8 cellular contexts compared by ENCODE assay signal in the genomic region with DNA sequence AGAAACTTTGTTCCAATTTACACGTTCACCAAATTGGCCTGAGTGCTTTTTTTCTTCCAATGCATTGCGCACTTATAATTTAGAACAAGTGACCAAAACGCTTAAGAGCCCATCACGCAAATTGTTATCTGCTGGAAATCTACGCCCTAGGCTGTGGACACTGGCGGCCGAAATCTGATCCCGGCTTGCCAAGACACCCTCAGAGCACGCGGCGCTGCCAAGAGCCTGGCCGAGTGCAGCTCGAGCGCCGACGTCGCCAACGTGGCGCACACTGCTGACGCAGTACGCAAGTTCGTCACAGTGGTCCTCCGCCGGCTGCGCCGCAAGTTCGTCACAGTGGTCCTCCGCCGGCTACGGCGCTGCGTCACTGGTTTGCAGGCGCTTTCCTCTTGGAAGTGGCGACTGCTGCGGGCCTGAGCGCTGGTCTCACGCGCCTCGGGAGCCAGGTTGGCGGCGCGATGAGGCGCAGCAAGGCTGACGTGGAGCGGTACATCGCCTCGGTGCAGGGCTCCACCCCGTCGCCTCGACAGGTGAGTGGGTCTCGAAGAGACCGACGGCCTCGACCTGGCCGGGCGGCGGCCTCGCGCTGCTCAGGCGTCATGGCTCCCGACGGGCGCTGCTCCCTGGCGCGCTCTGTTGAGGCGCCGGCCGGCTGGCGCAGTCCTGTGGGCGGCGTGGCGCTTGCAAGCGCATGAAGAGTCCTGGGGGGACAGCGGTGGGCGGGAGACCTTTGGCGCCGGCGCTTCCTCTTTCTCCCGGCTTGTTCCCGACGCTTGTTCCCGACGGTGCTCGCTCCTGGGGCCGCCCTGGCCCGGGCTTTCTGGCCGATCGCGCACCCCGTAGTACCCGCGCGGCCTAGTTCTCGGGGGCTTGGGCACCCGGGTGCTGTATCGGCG. TPM values are rescaled to one million over a fixed set of nuclear protein-coding genes. Genes with fewer than 3 reads are reported as not detected.
DNase-seq lines count a peak whose midpoint lies in the region; ATAC-seq and TF ChIP-seq lines count a peak whose summit lies in the region.

TSS of gene RANBP2 (plus strand) at position 334 of the 896 bp plus-strand sequence. CDS start at position 459, 125 bp downstream.

- H3K27ac Mint-ChIP-seq in CD14-positive monocyte = peak within 1 kb of the TSS; percentile 95 to 97 (median 95)

- H3K4me1 Mint-ChIP-seq in CD14-positive monocyte = peaks cover 18% of the 10 kb centered on the region

- intact Hi-C loops in CD14-positive monocyte (cut with micrococcal nuclease) = loop anchor here in 1 of 2 donors (10.0 kb wide), 1 partner anchor 115 kb away; no protein-coding TSS in a partner anchor

- no peaks in the 10 kb centered on the region for H3K36me3 Mint-ChIP-seq in CD14-positive monocyte

- DNase-seq in CD14-positive monocyte (ENCODE audit: low spot score) (peak; percentile 95), NCI-H748 (lab: John Stamatoyannopoulos, UW; ENCODE audit: unreplicated experiment) (peak; percentile 97), cortex of kidney (lab: John Stamatoyannopoulos, UW) (peak; percentile 51), left kidney (ENCODE audit: low read depth, low spot score) (peak; percentile 99)
- peak; percentile 92 for DNase-seq in activated CD4-positive, alpha-beta T cell treated with anti-CD3 and anti-CD28 coated beads, Interleukin-2, amount 50 U/mL, for 1 hour
- peak; percentile 96 for DNase-seq in stimulated activated CD4-positive, alpha-beta T cell treated with anti-CD3 and anti-CD28 coated beads, Interleukin-1b, Interleukin-23, amount 100 ng/mL, for 48 hours

- peak within 1 kb of the TSS; percentile 85 to 89 for H3K4me3 Mint-ChIP-seq in CD14-positive monocyte

- H3K27me3 Mint-ChIP-seq in CD14-positive monocyte (ENCODE audit: low read depth in 3 of 3) = no peaks in the 10 kb centered on the region

- ATAC-seq in GM19395 (IDR thresholded peaks at IDR 0.05; ENCODE audit: unreplicated experiment) (peak; percentile 98), HG03558 (IDR thresholded peaks at IDR 0.05; ENCODE audit: extremely low read depth, unreplicated experiment) (peak; percentile 97)

- no peaks in the 10 kb centered on the region for H3K9me3 Mint-ChIP-seq in CD14-positive monocyte

- no peak for TF ChIP-seq CTCF in CD14-positive monocyte (IDR thresholded peaks at IDR 0.05)

RNA-seq across cellular contexts. Expression of gene RANBP2, which starts in this region (rescaled TPM):
- polyA plus RNA-seq in CD14-positive monocyte = 1 to 10 TPM; 7.0 to 7.3 TPM

Comparison
In these comparisons a context has a peak if more than half of its experiments do, and no peak if none do; other contexts are left out.
1. Peak in every context shown above with its lines: DNase-seq and ATAC-seq.